ENCODE assay signal across 10 cellular contexts in genomic region chr22:22855617-22856308, GRCh38. TPM values are rescaled to one million over a fixed set of nuclear protein-coding genes. Genes with fewer than 3 reads are reported as not detected.
DNase-seq lines count a peak whose midpoint lies in the region; ATAC-seq and TF ChIP-seq lines count a peak whose summit lies in the region.
"Had no signal": no experiment of that assay in that cellular context is flagged by ENCODE, and none has a peak within 500 bp of the region (broad histone marks: within the 10 kb centered on the region; RNA-seq: fewer than 3 reads in every experiment).

No MANE protein-coding gene starts in this region.

- DNase-seq in DND-41: peak; percentile 77
- no peak for DNase-seq in LNCaP clone FGC (ENCODE audit: low read depth)
- DNase-seq in activated naive CD8-positive, alpha-beta T cell treated with anti-CD3 and anti-CD28 coated beads, Interleukin-2, amount 50 U/mL, for 24 hours: peak; percentile 58
- DNase-seq in myocyte (ENCODE audit: low read depth): peak; percentile 12
- no peak for DNase-seq in GOT3 (lab: John Stamatoyannopoulos, UW)
- DNase-seq in NK-92 (lab: John Stamatoyannopoulos, UW; ENCODE audit: unreplicated experiment): no peak
- no peak for DNase-seq in AG08396 (ENCODE audit: low spot score)

- no peak overlapping the region for H3K4me3 Mint-ChIP-seq in activated naive CD8-positive, alpha-beta T cell treated with anti-CD3 and anti-CD28 coated beads, Interleukin-2, amount 50 U/mL, for 24 hours

- no peaks in the 10 kb centered on the region for H3K27me3 ChIP-seq in DND-41 (ENCODE audit: insufficient read depth, low read length, poor library complexity)

- no peak overlapping the region for H3K4me2 ChIP-seq in DND-41 (ENCODE audit: insufficient read depth, low read length)

- H3K9me3 ChIP-seq in DND-41 (ENCODE audit: insufficient read depth, low read length, severe bottlenecking): no peaks in the 10 kb centered on the region

- peak; percentile 78 for TF ChIP-seq CTCF in DND-41 (IDR thresholded peaks at IDR 0.05; ENCODE audit: borderline replicate concordance, extremely low read depth, low read length, poor library complexity, severe bottlenecking)
- 0 out of 2 replicates have a peak, but pooled peaks have one; percentile 22 for TF ChIP-seq CTCF in LNCaP clone FGC (IDR thresholded peaks at IDR 0.05; ENCODE audit: control insufficient read depth, extremely low read depth, insufficient read depth)

- no peak overlapping the region for H3K9ac ChIP-seq in DND-41 (ENCODE audit: low read depth, low read length)

- H2AFZ ChIP-seq in DND-41 (ENCODE audit: low read depth, low read length): no peak overlapping the region

- H3K4me1 Mint-ChIP-seq in activated naive CD8-positive, alpha-beta T cell treated with anti-CD3 and anti-CD28 coated beads, Interleukin-2, amount 50 U/mL, for 24 hours: peaks cover 5% of the 10 kb centered on the region

- H3K27me3 Mint-ChIP-seq in activated naive CD8-positive, alpha-beta T cell treated with anti-CD3 and anti-CD28 coated beads, Interleukin-2, amount 50 U/mL, for 24 hours: no peaks in the 10 kb centered on the region

- H3K36me3 ChIP-seq in DND-41 (ENCODE audit: insufficient read depth, low read length): no peaks in the 10 kb centered on the region

- peak overlapping the region; percentile 60 for H3K27ac ChIP-seq in DND-41 (ENCODE audit: low read length)

- ATAC-seq in DND-41 (ENCODE audit: insufficient read depth, low read depth) (peak; percentile 99), HG03045 (IDR thresholded peaks at IDR 0.05; ENCODE audit: unreplicated experiment) (no peak)
- ATAC-seq in activated naive CD8-positive, alpha-beta T cell treated with anti-CD3 and anti-CD28 coated beads, Interleukin-2, amount 50 U/mL, for 24 hours: peak; percentile 60

- no peaks in the 10 kb centered on the region for H4K20me1 ChIP-seq in DND-41 (ENCODE audit: insufficient read depth, low read length)

- H3K27ac Mint-ChIP-seq in activated naive CD8-positive, alpha-beta T cell treated with anti-CD3 and anti-CD28 coated beads, Interleukin-2, amount 50 U/mL, for 24 hours: no peak overlapping the region

- no peaks in the 10 kb centered on the region for H3K79me2 ChIP-seq in DND-41 (ENCODE audit: insufficient read depth, low read length)

- no peaks in the 10 kb centered on the region for H3K9me3 Mint-ChIP-seq in activated naive CD8-positive, alpha-beta T cell treated with anti-CD3 and anti-CD28 coated beads, Interleukin-2, amount 50 U/mL, for 24 hours

- H3K4me3 ChIP-seq in DND-41 (ENCODE audit: low read depth in 1 of 2, low read length in 2 of 2) (no peak overlapping the region), LNCaP clone FGC (ENCODE audit: low read depth, low read length) (no peak overlapping the region)
- H3K4me3 ChIP-seq: lung had no signal

- H3K4me1 ChIP-seq in DND-41 (ENCODE audit: insufficient read depth, low read length): peaks cover 9% of the 10 kb centered on the region; the same call in 1 of the 2 replicates

- no peaks in the 10 kb centered on the region for H3K36me3 Mint-ChIP-seq in activated naive CD8-positive, alpha-beta T cell treated with anti-CD3 and anti-CD28 coated beads, Interleukin-2, amount 50 U/mL, for 24 hours (ENCODE audit: low read depth)

RNA-seq across cellular contexts. Expression of gene IGLL5, which starts 31.9 kb away (rescaled TPM):
- total RNA-seq in myocyte: not detected in 2 replicates
- polyA plus RNA-seq in myocyte (2012): not detected
- total RNA-seq: NCI-H460 had no signal

Comparison
In these comparisons a context has a peak if more than half of its experiments do, and no peak if none do; other contexts are left out.
1. DNase-seq: peak in DND-41 (single experiment), activated naive CD8-positive, alpha-beta T cell treated with anti-CD3 and anti-CD28 coated beads, Interleukin-2, amount 50 U/mL, for 24 hours (single experiment) and myocyte (single experiment); none in LNCaP clone FGC (single experiment), GOT3 (single experiment), NK-92 (single experiment) and AG08396 (single experiment).